ENCODE assay signal across 20 cellular contexts in genomic region chr2:85988914-85989270, GRCh38.
DNase-seq lines count a peak whose midpoint lies in the region; ATAC-seq, FAIRE-seq and TF ChIP-seq lines count a peak whose summit lies in the region.
"Had no signal": no experiment of that assay in that cellular context is flagged by ENCODE, and none has a peak within 500 bp of the region (broad histone marks: within the 10 kb centered on the region; RNA-seq: fewer than 3 reads in every experiment).

No MANE protein-coding gene starts in this region.

- intact Hi-C loops in aorta (cut with DNase I) = no loop called here
- intact Hi-C loops in activated CD4-positive, alpha-beta memory T cell treated with anti-CD3 and anti-CD28 coated beads for 36 hours (cut with micrococcal nuclease) = no loop called here

- H3K27ac Mint-ChIP-seq in WTC11 (0 out of 2 replicates have a peak overlapping the region, but pooled peaks have one; percentile 61), mesothelial cell of epicardium (peak overlapping the region; percentile 88)
- no peak overlapping the region for H3K27ac Mint-ChIP-seq in activated CD4-positive, alpha-beta memory T cell treated with anti-CD3 and anti-CD28 coated beads for 36 hours
- H3K27ac Mint-ChIP-seq: activated naive CD4-positive, alpha-beta T cell treated with anti-CD3 and anti-CD28 coated beads, Interleukin-2, amount 50 U/mL, for 72 hours; activated T-cell treated with anti-CD3 and anti-CD28 coated beads, Interleukin-2, amount 50 U/mL, for 72 hours; CD4-positive, alpha-beta T cell; GM23338; stimulated activated naive CD8-positive, alpha-beta T cell treated with anti-CD3 and anti-CD28 coated beads, Interleukin-15, Interleukin-2, amounts not matched to agents 100 ng/mL and 50 ng/mL, for 24 hours had no signal

- TF ChIP-seq EP300 in A549 (IDR thresholded peaks at IDR 0.05) = no peak

- CTCF ChIA-PET in A549 (lab: Yijun Ruan, JAX) = interaction anchor here (1.1 to 1.6 kb wide), 5 partner anchors 16 to 174 kb away, joined by 3 to 5 read pairs (median 4); partner anchors contain the start of gene ST3GAL5
- CTCF ChIA-PET in WTC11 (lab: Charles Lee) = no interaction called here
- CTCF ChIA-PET in activated CD4-positive, alpha-beta memory T cell treated with anti-CD3 and anti-CD28 coated beads for 36 hours (lab: Charles Lee) = no interaction called here

- no peak overlapping the region for H3K4me2 ChIP-seq in A549
- H3K4me2 ChIP-seq: GM23338 had no signal

- H3K4me1 Mint-ChIP-seq in WTC11 = no peaks in the 10 kb centered on the region
- H3K4me1 Mint-ChIP-seq in mesothelial cell of epicardium = peaks cover 35% of the 10 kb centered on the region
- peaks cover 3% of the 10 kb centered on the region for H3K4me1 Mint-ChIP-seq in activated CD4-positive, alpha-beta memory T cell treated with anti-CD3 and anti-CD28 coated beads for 36 hours (ENCODE audit: low read depth)
- H3K4me1 Mint-ChIP-seq: GM23338 had no signal

- FAIRE-seq in A549 (lab: Jason Lieb, UNC) = no peak
- FAIRE-seq: islet of Langerhans had no signal

- peak in 1 of 2 experiments; percentile 22; a peak in 1 of 6 replicates for ATAC-seq in A549
- ATAC-seq in WTC11 = no peak
- no peak for ATAC-seq in aorta (ENCODE audit: low FRiP score)
- ATAC-seq: activated naive CD4-positive, alpha-beta T cell treated with anti-CD3 and anti-CD28 coated beads, Interleukin-2, amount 50 U/mL, for 72 hours; activated T-cell treated with anti-CD3 and anti-CD28 coated beads, Interleukin-2, amount 50 U/mL, for 72 hours; GM23338 had no signal

- no peak overlapping the region for H3K4me3 ChIP-seq in A549
- no peak overlapping the region for H3K4me3 ChIP-seq in skeletal muscle tissue (ENCODE audit: low read length in 3 of 3)
- no peak overlapping the region for H3K4me3 ChIP-seq in aorta (ENCODE audit: low read length in 2 of 2)
- H3K4me3 ChIP-seq: GM23338, upper lobe of left lung had no signal

- H3K36me3 ChIP-seq in skeletal muscle tissue (ENCODE audit: control insufficient read depth in 3 of 3, insufficient read depth in 3 of 3, low read length in 3 of 3) (no peaks in the 10 kb centered on the region), aorta (ENCODE audit: control insufficient read depth in 1 of 2, insufficient read depth in 2 of 2, low read length in 1 of 2) (no peaks in the 10 kb centered on the region)
- H3K36me3 ChIP-seq: upper lobe of left lung had no signal

- no peak for TF ChIP-seq RAD21 in A549 (conservative IDR thresholded peaks at IDR 0.05 in 1 of 2, IDR thresholded peaks at IDR 0.05 in 1 of 2)

- H3K27me3 ChIP-seq in skeletal muscle tissue (ENCODE audit: control insufficient read depth in 3 of 3, insufficient read depth in 3 of 3, low read length in 3 of 3) (no peaks in the 10 kb centered on the region), aorta (ENCODE audit: control insufficient read depth in 1 of 2, insufficient read depth in 2 of 2, low read length in 1 of 2) (no peaks in the 10 kb centered on the region)
- H3K27me3 ChIP-seq: upper lobe of left lung had no signal

- H3K9me3 Mint-ChIP-seq in WTC11 (no peaks in the 10 kb centered on the region), mesothelial cell of epicardium (no peaks in the 10 kb centered on the region)
- no peaks in the 10 kb centered on the region for H3K9me3 Mint-ChIP-seq in activated CD4-positive, alpha-beta memory T cell treated with anti-CD3 and anti-CD28 coated beads for 36 hours
- H3K9me3 Mint-ChIP-seq: activated naive CD4-positive, alpha-beta T cell treated with anti-CD3 and anti-CD28 coated beads, Interleukin-2, amount 50 U/mL, for 72 hours; activated T-cell treated with anti-CD3 and anti-CD28 coated beads, Interleukin-2, amount 50 U/mL, for 72 hours; CD4-positive, alpha-beta T cell; GM23338; stimulated activated naive CD8-positive, alpha-beta T cell treated with anti-CD3 and anti-CD28 coated beads, Interleukin-15, Interleukin-2, amounts not matched to agents 100 ng/mL and 50 ng/mL, for 24 hours had no signal

- H3K9me3 ChIP-seq in A549 = no peaks in the 10 kb centered on the region
- no peaks in the 10 kb centered on the region for H3K9me3 ChIP-seq in skeletal muscle tissue (ENCODE audit: control insufficient read depth in 3 of 3, low read length in 3 of 3)
- no peaks in the 10 kb centered on the region for H3K9me3 ChIP-seq in aorta (ENCODE audit: control insufficient read depth, low read length)
- H3K9me3 ChIP-seq: upper lobe of left lung had no signal

- H3K27me3 Mint-ChIP-seq in WTC11 (ENCODE audit: low read depth) (no peaks in the 10 kb centered on the region), mesothelial cell of epicardium (ENCODE audit: low read depth) (no peaks in the 10 kb centered on the region)
- H3K27me3 Mint-ChIP-seq in activated CD4-positive, alpha-beta memory T cell treated with anti-CD3 and anti-CD28 coated beads for 36 hours = no peaks in the 10 kb centered on the region
- H3K27me3 Mint-ChIP-seq: CD4-positive, alpha-beta T cell; stimulated activated naive CD8-positive, alpha-beta T cell treated with anti-CD3 and anti-CD28 coated beads, Interleukin-15, Interleukin-2, amounts not matched to agents 100 ng/mL and 50 ng/mL, for 24 hours had no signal

- H3K9ac ChIP-seq in skeletal muscle tissue (ENCODE audit: low read depth in 1 of 3, low read length in 3 of 3) = peak overlapping the region in 1 of 3 donors; percentile 41

- H3K27ac ChIP-seq in A549 = peak overlapping the region in 1 of 2 experiments; percentile 42; a peak in 3 of 6 replicates
- H3K27ac ChIP-seq in skeletal muscle tissue (ENCODE audit: low read depth, low read length) = peak overlapping the region; percentile 66
- no peak overlapping the region for H3K27ac ChIP-seq in aorta (ENCODE audit: low read depth in 1 of 2, low read length in 2 of 2)

- WGBS in A549 (ENCODE audit: missing lambda C conversion rate) = 88% methylated on average over 7 of the region's 7 CpGs
- WGBS in aorta, 2 donors = 91 to 92% methylated on average over 7 of the region's 7 CpGs

- H3K4me1 ChIP-seq in A549 = peaks cover 5% of the 10 kb centered on the region
- H3K4me1 ChIP-seq in skeletal muscle tissue (ENCODE audit: control insufficient read depth in 3 of 3, insufficient read depth in 3 of 3, low read length in 3 of 3) = peaks cover 20 to 26% (median 22%) of the 10 kb centered on the region in 3 donors
- no peaks in the 10 kb centered on the region for H3K4me1 ChIP-seq in aorta (ENCODE audit: control insufficient read depth in 1 of 2, insufficient read depth in 2 of 2, low read length in 2 of 2)

- H3K4me3 Mint-ChIP-seq in WTC11 = no peak overlapping the region
- H3K4me3 Mint-ChIP-seq in mesothelial cell of epicardium = no peak overlapping the region
- no peak overlapping the region for H3K4me3 Mint-ChIP-seq in activated CD4-positive, alpha-beta memory T cell treated with anti-CD3 and anti-CD28 coated beads for 36 hours
- H3K4me3 Mint-ChIP-seq: activated T-cell treated with anti-CD3 and anti-CD28 coated beads, Interleukin-2, amount 50 U/mL, for 72 hours; CD4-positive, alpha-beta T cell; GM23338; stimulated activated naive CD8-positive, alpha-beta T cell treated with anti-CD3 and anti-CD28 coated beads, Interleukin-15, Interleukin-2, amounts not matched to agents 100 ng/mL and 50 ng/mL, for 24 hours had no signal

- no peak for TF ChIP-seq POLR2A in A549 (IDR thresholded peaks at IDR 0.05; ENCODE audit: low read length)

- no peaks in the 10 kb centered on the region for H3K36me3 Mint-ChIP-seq in WTC11
- no peaks in the 10 kb centered on the region for H3K36me3 Mint-ChIP-seq in mesothelial cell of epicardium
- no peaks in the 10 kb centered on the region for H3K36me3 Mint-ChIP-seq in activated CD4-positive, alpha-beta memory T cell treated with anti-CD3 and anti-CD28 coated beads for 36 hours
- H3K36me3 Mint-ChIP-seq: activated naive CD4-positive, alpha-beta T cell treated with anti-CD3 and anti-CD28 coated beads, Interleukin-2, amount 50 U/mL, for 72 hours had no signal

- DNase-seq in A549 (ENCODE audit: low read depth in 1 of 2, low spot score in 1 of 2) (no peak), WTC11 (ENCODE audit: low spot score) (no peak), mesothelial cell of epicardium (ENCODE audit: low spot score in 2 of 2, unreplicated experiment in 2 of 2) (no peak), aorta (no peak), AG08395 (ENCODE audit: low spot score) (no peak)
- DNase-seq in activated CD4-positive, alpha-beta memory T cell treated with anti-CD3 and anti-CD28 coated beads for 36 hours = no peak
- DNase-seq: activated CD4-positive, CD25-positive, alpha-beta regulatory T cell; activated T-cell treated with anti-CD3 and anti-CD28 coated beads, Interleukin-2, amount 50 U/mL, for 72 hours; CD4-positive, alpha-beta T cell; cerebellar nuclear complex; foreskin melanocyte; NCI-H1694 treated with DMSO at 0.1 percent for 48 hours; NCI-H748 treated with DMSO at 0.1 percent for 48 hours; stimulated activated CD4-positive, alpha-beta T cell treated with anti-CD3 and anti-CD28 coated beads, Interleukin-4, amount 100 ng/mL, for 1 hour; upper lobe of left lung had no signal

- TF ChIP-seq CTCF in A549 (IDR thresholded peaks at IDR 0.05) = no peak
- no peak for TF ChIP-seq CTCF in WTC11 (IDR thresholded peaks at IDR 0.05)
- no peak for TF ChIP-seq CTCF in mesothelial cell of epicardium (IDR thresholded peaks at IDR 0.05; ENCODE audit: unreplicated experiment)

- POLR2A ChIA-PET in A549 (lab: Yijun Ruan, JAX) (no interaction called here), WTC11 (lab: Charles Lee) (interaction anchor here (1.5 kb wide), 1 partner anchor 11 kb away, joined by 3 read pairs; no protein-coding TSS in a partner anchor)
- POLR2A ChIA-PET in activated CD4-positive, alpha-beta memory T cell treated with anti-CD3 and anti-CD28 coated beads for 36 hours (lab: Charles Lee) = no interaction called here

TF ChIP-seq in A549, 52 proteins besides CTCF, POLR2A, EP300 and RAD21:
- TF ChIP-seq MAFK (IDR thresholded peaks at IDR 0.05; ENCODE audit: partially characterized antibody) (peak; percentile 38), CBX8 (IDR thresholded peaks at IDR 0.05) (no peak)
TF ChIP-seq in A549: peak in this region for 1.

TF ChIP-seq in WTC11, 78 proteins besides CTCF, POLR2A, EP300 and RAD21 (continues in another document):
- no peak for TF ChIP-seq USF2 (CRISPR knock-in tag; IDR thresholded peaks at IDR 0.05)
